Comparison of ENCODE assay signal across 20 cellular contexts in genomic region chr2:186099772-186100171, GRCh38.
"Had no signal": no experiment of that assay in that cellular context is flagged by ENCODE, and none has a peak within 500 bp of the region (broad histone marks: within the 10 kb centered on the region; RNA-seq: fewer than 3 reads in every experiment).

No MANE protein-coding gene starts in this region.

- H3K9me3 ChIP-seq: adrenal gland, left lung, prostate gland, right lobe of liver, suprapubic skin had no signal

- H3K27me3 ChIP-seq: adrenal gland, foreskin keratinocyte, left lung, right lobe of liver, suprapubic skin had no signal

- H3K36me3 ChIP-seq: adrenal gland, left lung, prostate gland, right lobe of liver, suprapubic skin had no signal

- H3K4me1 ChIP-seq: foreskin keratinocyte, left lung, prostate gland had no signal

- H3K27ac ChIP-seq: adrenal gland, foreskin keratinocyte, left lung, prostate gland, right lobe of liver, suprapubic skin had no signal

- DNase-seq: activated CD4-positive, alpha-beta memory T cell treated with anti-CD3 and anti-CD28 coated beads, Interleukin-2, amount 10 ng/mL, durations not matched to agents 7 days and 5 days; activated CD4-positive, alpha-beta T cell treated with anti-CD3 and anti-CD28 coated beads for 4 hours; activated effector memory CD4-positive, alpha-beta T cell treated with anti-CD3 and anti-CD28 coated beads, Interleukin-2, amount 50 U/mL, for 16 hours; activated T-cell treated with anti-CD3 and anti-CD28 coated beads, Interleukin-2, amount 50 U/mL, for 4 hours; adrenal gland; central memory CD4-positive, alpha-beta T cell; effector memory CD4-positive, alpha-beta T cell; foreskin keratinocyte; head of caudate nucleus; left lung; mammary epithelial cell; naive B cell; occipital lobe; right lobe of liver; stimulated activated CD4-positive, alpha-beta T cell treated with anti-CD3 and anti-CD28 coated beads, Interleukin-4, amount 100 ng/mL, for 4 hours; stimulated activated CD8-positive, alpha-beta memory T cell treated with anti-CD3 and anti-CD28 coated beads, Interleukin-4, amount 100 ng/mL, for 48 hours; trophoblast cell had no signal

- H3K4me2 ChIP-seq: smooth muscle cell had no signal

- H3K4me3 ChIP-seq: adrenal gland, left lung, prostate gland, right lobe of liver, smooth muscle cell, suprapubic skin had no signal
